Comparison of ENCODE assay signal across 23 cellular contexts in genomic region chr2:240210198-240210965, GRCh38.
"Had no signal": no experiment of that assay in that cellular context is flagged by ENCODE, and none has a peak within 500 bp of the region (broad histone marks: within the 10 kb centered on the region; RNA-seq: fewer than 3 reads in every experiment).

No MANE protein-coding gene starts in this region.

- H3K4me1 ChIP-seq: lower lobe of right lung, pancreas, tibial nerve had no signal

- DNase-seq: activated CD4-positive, alpha-beta T cell treated with anti-CD3 and anti-CD28 coated beads, Interleukin-2, amount 50 U/mL, for 1 hour; activated gamma-delta T cell treated with Interleukin-2 at 50 U/mL for 16 hours; activated naive CD8-positive, alpha-beta T cell treated with anti-CD3 and anti-CD28 coated beads, Interleukin-2, amount 10 ng/mL, durations not matched to agents 7 days and 5 days; central memory CD4-positive, alpha-beta T cell; endodermal cell; foreskin fibroblast; hypothalamus; immature natural killer cell; lower lobe of right lung; mesendoderm; mucosa of descending colon; nephron progenitor cell; SK-N-SH; stimulated activated CD4-positive, alpha-beta T cell treated with anti-CD3 and anti-CD28 coated beads, Interleukin-15, amount 100 ng/mL, for 24 hours; stimulated activated CD4-positive, alpha-beta T cell treated with anti-CD3 and anti-CD28 coated beads, Interleukin-2, amount 100 ng/mL, for 24 hours; stimulated activated naive CD4-positive, alpha-beta T cell; SW 1271; T-helper 9 cell had no signal

- H3K9me3 ChIP-seq: mucosa of descending colon, pancreas, psoas muscle, SK-N-SH had no signal

- H3K9ac ChIP-seq: SK-N-SH had no signal

- H3K27me3 ChIP-seq: pancreas, tibial nerve had no signal

- H3K36me3 ChIP-seq: lower lobe of right lung, pancreas, tibial nerve had no signal

- H3K4me3 ChIP-seq: lower lobe of right lung, mucosa of descending colon, pancreas, psoas muscle, smooth muscle cell, tibial nerve had no signal

- H3K27ac ChIP-seq: lower lobe of right lung, pancreas, psoas muscle, tibial nerve had no signal

- H3K4me2 ChIP-seq: SK-N-SH, smooth muscle cell had no signal

- FAIRE-seq: pancreas, urothelium cell line had no signal
